In genomic region chr12:132275110-132275531, GRCh38 we compare ENCODE assay signal across 1 cellular context.
TF ChIP-seq lines count a peak whose summit lies in the region.

No MANE protein-coding gene starts in this region.

TF ChIP-seq in K562, 482 proteins besides CTCF, POLR2A, EP300 and RAD21 (continued from another document):
- TF ChIP-seq SRSF9 (IDR thresholded peaks at IDR 0.05; ENCODE audit: borderline replicate concordance, low read depth, low read length): no peak
- TF ChIP-seq ZBTB40 (IDR thresholded peaks at IDR 0.05): no peak
- TF ChIP-seq ZBTB40 (CRISPR knock-in tag; IDR thresholded peaks at IDR 0.05): no peak
- peak; percentile 53 for TF ChIP-seq FOS (IDR thresholded peaks at IDR 0.05; ENCODE audit: extremely low read depth, insufficient read length)
- TF ChIP-seq THRA (IDR thresholded peaks at IDR 0.05): no peak
- no peak for TF ChIP-seq ZNF24 (IDR thresholded peaks at IDR 0.05)
- TF ChIP-seq ZNF395 (CRISPR knock-in tag; IDR thresholded peaks at IDR 0.05): no peak
- TF ChIP-seq NFYB (IDR thresholded peaks at IDR 0.05; ENCODE audit: extremely low read depth, insufficient read length): peak; percentile 67
- no peak for TF ChIP-seq PPARD (CRISPR knock-in tag; IDR thresholded peaks at IDR 0.05)
- no peak for TF ChIP-seq TAL1 (IDR thresholded peaks at IDR 0.05)
- no peak for TF ChIP-seq CBFA2T2 (conservative IDR thresholded peaks at IDR 0.05)
- no peak for TF ChIP-seq CHD1 (IDR thresholded peaks at IDR 0.05; ENCODE audit: low read length)
- peak; percentile 78; the same call in 1 of the 2 replicates for TF ChIP-seq ZNF263 (CRISPR knock-in tag; IDR thresholded peaks at IDR 0.05; ENCODE audit: borderline replicate concordance)
- TF ChIP-seq SAP30 (IDR thresholded peaks at IDR 0.05; ENCODE audit: borderline replicate concordance, insufficient read depth, low read depth, low read length, poor library complexity, severe bottlenecking): no peak
- TF ChIP-seq CGGBP1 (CRISPR knock-in tag; IDR thresholded peaks at IDR 0.05): no peak
- no peak for TF ChIP-seq ZBTB43 (CRISPR knock-in tag; IDR thresholded peaks at IDR 0.05)
- no peak for TF ChIP-seq ARNT (IDR thresholded peaks at IDR 0.05)
- TF ChIP-seq MCM5 (IDR thresholded peaks at IDR 0.05; ENCODE audit: low read depth): no peak
- TF ChIP-seq PRDM10 (IDR thresholded peaks at IDR 0.05; ENCODE audit: partially characterized antibody): no peak
TF ChIP-seq in K562: peak in this region for 4.
